Comparison of ENCODE assay signal across 1 cellular context in genomic region chr12:31245822-31246469, GRCh38.
TF ChIP-seq lines count a peak whose summit lies in the region.

No MANE protein-coding gene starts in this region.

TF ChIP-seq in HepG2, 621 proteins besides CTCF, POLR2A, EP300 and RAD21 (continued from another document):
- TF ChIP-seq, protein P1, sequence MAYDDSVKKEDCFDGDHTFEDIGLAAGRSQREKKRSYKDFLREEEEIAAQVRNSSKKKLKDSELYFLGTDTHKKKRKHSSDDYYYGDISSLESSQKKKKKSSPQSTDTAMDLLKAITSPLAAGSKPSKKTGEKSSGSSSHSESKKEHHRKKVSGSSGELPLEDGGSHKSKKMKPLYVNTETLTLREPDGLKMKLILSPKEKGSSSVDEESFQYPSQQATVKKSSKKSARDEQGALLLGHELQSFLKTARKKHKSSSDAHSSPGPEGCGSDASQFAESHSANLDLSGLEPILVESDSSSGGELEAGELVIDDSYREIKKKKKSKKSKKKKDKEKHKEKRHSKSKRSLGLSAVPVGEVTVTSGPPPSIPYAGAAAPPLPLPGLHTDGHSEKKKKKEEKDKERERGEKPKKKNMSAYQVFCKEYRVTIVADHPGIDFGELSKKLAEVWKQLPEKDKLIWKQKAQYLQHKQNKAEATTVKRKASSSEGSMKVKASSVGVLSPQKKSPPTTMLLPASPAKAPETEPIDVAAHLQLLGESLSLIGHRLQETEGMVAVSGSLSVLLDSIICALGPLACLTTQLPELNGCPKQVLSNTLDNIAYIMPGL (CRISPR knock-in tag; IDR thresholded peaks at IDR 0.05; ENCODE audit: borderline replicate concordance in 1 of 2, low read depth in 1 of 2) = peak in 1 of 2 experiments; percentile 15; a peak in 1 of 4 replicates
- TF ChIP-seq TEAD2 (CRISPR knock-in tag; IDR thresholded peaks at IDR 0.05) (no peak), STAG1 (CRISPR knock-in tag; IDR thresholded peaks at IDR 0.05) (peak; percentile 75), NFYB (CRISPR knock-in tag; IDR thresholded peaks at IDR 0.05) (no peak)
